In the genomic region with DNA sequence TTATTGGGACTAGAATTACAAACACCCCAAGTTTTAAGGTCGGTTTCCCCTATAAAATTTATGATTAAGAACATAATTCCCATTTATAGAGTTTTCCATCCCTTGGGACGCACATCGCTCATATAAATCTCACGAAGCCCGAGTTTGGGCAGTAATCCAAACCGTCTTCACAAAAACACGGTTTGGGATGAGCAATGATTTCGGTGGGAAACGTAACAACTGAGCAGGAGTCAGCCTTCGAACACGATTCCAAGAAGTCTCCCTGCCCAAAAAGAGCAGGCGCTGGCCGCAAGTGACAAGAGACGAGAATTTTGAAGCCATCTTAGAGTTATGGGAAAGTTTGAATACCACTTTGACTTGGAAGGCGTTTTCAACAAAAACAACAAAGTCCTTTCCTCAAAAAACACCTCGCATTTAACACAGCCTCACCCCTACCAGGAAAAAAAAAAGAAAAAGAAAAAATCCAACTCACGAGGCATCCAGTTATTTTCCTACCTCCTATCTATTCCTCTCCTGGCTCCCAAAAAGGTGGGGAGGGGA, we compare ENCODE assay signal across 8 cellular contexts. TPM values are rescaled to one million over a fixed set of nuclear protein-coding genes. Genes with fewer than 3 reads are reported as not detected.
DNase-seq lines count a peak whose midpoint lies in the region; ATAC-seq, FAIRE-seq and TF ChIP-seq lines count a peak whose summit lies in the region.

No MANE protein-coding gene starts in this region.

- H3K9me3 ChIP-seq in A673 (ENCODE audit: low read depth, low read length, poor library complexity, severe bottlenecking) (no peaks in the 10 kb centered on the region), HAP-1 (no peaks in the 10 kb centered on the region), adrenal gland (replicated peaks in 1 of 3) (no peaks in the 10 kb centered on the region), keratinocyte (ENCODE audit: control insufficient read depth, low read depth, low read length) (no peaks in the 10 kb centered on the region)

- H3K27ac ChIP-seq in A673 (ENCODE audit: low read depth, low read length, poor library complexity, severe bottlenecking) (peak overlapping the region; percentile 97), adrenal gland (peak overlapping the region; percentile 43 to 98 (median 85)), keratinocyte (ENCODE audit: control insufficient read depth, insufficient read depth, low read length) (peak overlapping the region; percentile 85)

- peak overlapping the region; percentile 89 for H3K4me2 ChIP-seq in keratinocyte (ENCODE audit: control insufficient read depth, extremely low read depth, insufficient read depth, low read depth, low read length)

- no peak for ATAC-seq in stimulated activated naive CD8-positive, alpha-beta T cell treated with anti-CD3 and anti-CD28 coated beads, Interleukin-15, amount 100 ng/mL, for 72 hours

- POLR2A ChIA-PET in A673 (lab: Charles Lee; ENCODE audit: low non-redundant PET), result no interaction called here

- peaks cover 7% of the 10 kb centered on the region for H3K4me1 ChIP-seq in A673 (ENCODE audit: insufficient read depth, low read length, poor library complexity, severe bottlenecking)
- H3K4me1 ChIP-seq in HAP-1, result peaks cover 34% of the 10 kb centered on the region
- peaks cover 21 to 28% of the 10 kb centered on the region in 2 donors for H3K4me1 ChIP-seq in adrenal gland (replicated peaks in 1 of 2)
- peaks cover 10% of the 10 kb centered on the region for H3K4me1 ChIP-seq in keratinocyte (ENCODE audit: control insufficient read depth, extremely low read depth, insufficient read depth, low read length)

- peak overlapping the region; percentile 94 for H3K9ac ChIP-seq in keratinocyte (ENCODE audit: control insufficient read depth, extremely low read depth, insufficient read depth, low read length)

- H3K36me3 ChIP-seq in A673 (ENCODE audit: insufficient read depth, low read length, poor library complexity, severe bottlenecking) (peaks cover 16% of the 10 kb centered on the region), HAP-1 (replicated peaks) (peaks cover 27% of the 10 kb centered on the region), adrenal gland (replicated peaks in 1 of 2) (peaks cover 0 to 5% of the 10 kb centered on the region in 2 donors), keratinocyte (ENCODE audit: control insufficient read depth in 2 of 2, extremely low read depth in 1 of 2, insufficient read depth in 2 of 2, low read length in 2 of 2) (peaks cover 1 to 3% of the 10 kb centered on the region in 2 experiments)

- H4K20me1 ChIP-seq in keratinocyte (ENCODE audit: control insufficient read depth, extremely low read depth, insufficient read depth, low read length), result no peaks in the 10 kb centered on the region

- H3K9me3 Mint-ChIP-seq in stimulated activated naive CD8-positive, alpha-beta T cell treated with anti-CD3 and anti-CD28 coated beads, Interleukin-15, amount 100 ng/mL, for 72 hours, result no peaks in the 10 kb centered on the region

- in situ Hi-C loops in HAP-1 (cut with MboI; ENCODE audit: low sequenced_read_pairs), result no loop called here

- TF ChIP-seq POLR2A in adrenal gland (IDR thresholded peaks at IDR 0.05), result peak in 1 of 2 donors; percentile 32

- WGBS in adrenal gland, 4 donors, result 10 to 26% (median 14%) methylated on average over 17 of the region's 17 CpGs

- peak; percentile 63 for DNase-seq in A673 (ENCODE audit: low spot score)
- DNase-seq in HAP-1 (ENCODE audit: low spot score in 2 of 2), result peak in 1 of 2 experiments; percentile 26
- peak; percentile 46 to 72 (median 55) for DNase-seq in adrenal gland
- DNase-seq in keratinocyte (ENCODE audit: low read depth, low spot score), result no peak
- DNase-seq in stimulated activated naive CD8-positive, alpha-beta T cell treated with anti-CD3 and anti-CD28 coated beads, Interleukin-15, amount 100 ng/mL, for 72 hours, result no peak
- no peak for DNase-seq in NCI-H128 (lab: John Stamatoyannopoulos, UW; ENCODE audit: unreplicated experiment)
- no peak for DNase-seq in RPMI8226
- DNase-seq in mesenteric fat pad (ENCODE audit: low spot score), result no peak

- H3K4me1 Mint-ChIP-seq in stimulated activated naive CD8-positive, alpha-beta T cell treated with anti-CD3 and anti-CD28 coated beads, Interleukin-15, amount 100 ng/mL, for 72 hours, result peaks cover 57% of the 10 kb centered on the region

- peak overlapping the region; percentile 92 to 95 for H3K27ac Mint-ChIP-seq in stimulated activated naive CD8-positive, alpha-beta T cell treated with anti-CD3 and anti-CD28 coated beads, Interleukin-15, amount 100 ng/mL, for 72 hours

- dilution Hi-C loops in keratinocyte (cut with MboI; ENCODE audit: extremely low pct_ligation_motif_present, low sequenced_read_pairs), result no loop called here

- H3K27me3 Mint-ChIP-seq in stimulated activated naive CD8-positive, alpha-beta T cell treated with anti-CD3 and anti-CD28 coated beads, Interleukin-15, amount 100 ng/mL, for 72 hours, result no peaks in the 10 kb centered on the region

- no peak for TF ChIP-seq CTCF in A673 (conservative IDR thresholded peaks at IDR 0.05; ENCODE audit: low read depth, low read length)
- TF ChIP-seq CTCF in adrenal gland (IDR thresholded peaks at IDR 0.05), result no peak
- no peak for TF ChIP-seq CTCF in keratinocyte (optimal IDR thresholded peaks at IDR 0.05 in 1 of 3, IDR thresholded peaks at IDR 0.05 in 1 of 3, conservative IDR thresholded peaks at IDR 0.05 in 1 of 3; ENCODE audit: extremely low read depth in 1 of 3, insufficient read depth in 2 of 3, low read length in 3 of 3)

- intact Hi-C loops in A673 (cut with micrococcal nuclease; ENCODE audit: unreplicated experiment), result no loop called here
- intact Hi-C loops in adrenal gland (cut with DNase I), result no loop called here

- no peak for FAIRE-seq in keratinocyte (lab: Jason Lieb, UNC)

- peak overlapping the region; percentile 71 for H3K4me3 ChIP-seq in A673 (ENCODE audit: low read depth, low read length, poor library complexity, severe bottlenecking)
- H3K4me3 ChIP-seq in HAP-1, result peak overlapping the region; percentile 47
- H3K4me3 ChIP-seq in adrenal gland, result peak overlapping the region in 2 of 4 donors; percentile 62 to 96
- H3K4me3 ChIP-seq in keratinocyte (ENCODE audit: control insufficient read depth in 2 of 3, extremely low read depth in 1 of 3, insufficient read depth in 2 of 3, low read depth in 1 of 3, low read length in 3 of 3), result peak overlapping the region; percentile 58 to 87 (median 80)

- peak overlapping the region; percentile 75 to 81 for H3K4me3 Mint-ChIP-seq in stimulated activated naive CD8-positive, alpha-beta T cell treated with anti-CD3 and anti-CD28 coated beads, Interleukin-15, amount 100 ng/mL, for 72 hours

- peaks cover 33% of the 10 kb centered on the region for H3K79me2 ChIP-seq in keratinocyte (ENCODE audit: control insufficient read depth, insufficient read depth, low read length)

- peaks cover 2% of the 10 kb centered on the region for H3K9me1 ChIP-seq in keratinocyte (ENCODE audit: control insufficient read depth, extremely low read depth, insufficient read depth, low read length)

- TSS peak; percentile 60 for BruUV-seq in A673 (replicated peaks; lab: Mats Ljungman, UMichigan)

- peak overlapping the region; percentile 32 for H2AFZ ChIP-seq in keratinocyte (ENCODE audit: control insufficient read depth, low read length)

- CTCF ChIA-PET in A673 (lab: Charles Lee), result no interaction called here

- H3K27me3 ChIP-seq in A673 (replicated peaks; ENCODE audit: insufficient read depth, low read depth, low read length, poor library complexity) (no peaks in the 10 kb centered on the region), HAP-1 (ENCODE audit: low read depth) (no peaks in the 10 kb centered on the region), adrenal gland (no peaks in the 10 kb centered on the region), keratinocyte (ENCODE audit: control insufficient read depth, extremely low read depth, insufficient read depth, low read length) (peaks cover 6% of the 10 kb centered on the region)

RNA-seq across cellular contexts. Expression of gene SEPHS1, which starts 1.7 kb away (rescaled TPM):
- 111 and 124 TPM in 2 replicates for total RNA-seq in A673 (2021)
- total RNA-seq in adrenal gland, result 10 to 100 TPM; 25.3 to 76.0 (median 46.1) TPM
- polyA plus RNA-seq in adrenal gland, result 10 to 100 TPM; 24.5 to 91.1 (median 30.0) TPM
- 41.4 to 65.4 TPM (median 48.2 TPM) in 3 replicates for polyA plus RNA-seq in keratinocyte
- polyA plus RNA-seq in keratinocyte (2011; ENCODE audit: low read depth), result 27.7 TPM
- 26.8 and 38.6 TPM in 2 replicates for polyA plus RNA-seq in keratinocyte (2011; cell fraction: cytosol; rRNA removed)
- 28.6 and 35.6 TPM in 2 replicates for polyA plus RNA-seq in keratinocyte (2011; cell fraction: nucleus; rRNA removed)
- 16.8 and 37.1 TPM in 2 replicates for polyA plus RNA-seq in keratinocyte (2012; ENCODE audit: low replicate concordance)
- 18.8 to 54.0 TPM (median 35.2 TPM) in 3 replicates for polyA minus RNA-seq in keratinocyte
- 16.1 TPM for polyA minus RNA-seq in keratinocyte (2011; cell fraction: cytosol; rRNA and poly(A)+ RNA removed)
- 11.1 and 22.8 TPM in 2 replicates for polyA minus RNA-seq in keratinocyte (2011; cell fraction: nucleus; rRNA and poly(A)+ RNA removed)
- 38.0 TPM for total RNA-seq in mesenteric fat pad

RNA-seq across cellular contexts. Expression of gene PHYH, which starts 46.5 kb away (rescaled TPM):
- 5.1 and 8.6 TPM in 2 replicates for total RNA-seq in A673 (2021)
- total RNA-seq in adrenal gland, result 100 to 1,000 TPM in 1 of 8 donors, 10 to 100 TPM in 7; 62.2 to 101 (median 71.6) TPM
- polyA plus RNA-seq in adrenal gland, result 100 to 1,000 TPM in 1 of 3 donors, 10 to 100 TPM in 2; 44.2 to 140 (median 60.5) TPM
- 10.9 to 11.5 TPM (median 10.9 TPM) in 3 replicates for polyA plus RNA-seq in keratinocyte
- polyA plus RNA-seq in keratinocyte (2011; ENCODE audit: low read depth), result 2.4 TPM
- 13.2 and 20.6 TPM in 2 replicates for polyA plus RNA-seq in keratinocyte (2011; cell fraction: cytosol; rRNA removed)
- polyA plus RNA-seq in keratinocyte (2011; cell fraction: nucleus; rRNA removed), result 9.0 and 9.8 TPM in 2 replicates
- polyA plus RNA-seq in keratinocyte (2012; ENCODE audit: low replicate concordance), result 9.7 and 12.3 TPM in 2 replicates
- polyA minus RNA-seq in keratinocyte, result 2.7 to 5.3 TPM (median 4.4 TPM) in 3 replicates
- polyA minus RNA-seq in keratinocyte (2011; cell fraction: cytosol; rRNA and poly(A)+ RNA removed), result 2.5 TPM
- 1.3 and 1.8 TPM in 2 replicates for polyA minus RNA-seq in keratinocyte (2011; cell fraction: nucleus; rRNA and poly(A)+ RNA removed)
- total RNA-seq in mesenteric fat pad, result 44.1 TPM

Comparison
In these comparisons a context has a peak if more than half of its experiments do, and no peak if none do; other contexts are left out.
1. DNase-seq: peak in A673 (single experiment) and adrenal gland (7 of 7); none in keratinocyte (single experiment), stimulated activated naive CD8-positive, alpha-beta T cell treated with anti-CD3 and anti-CD28 coated beads, Interleukin-15, amount 100 ng/mL, for 72 hours (0 of 2), NCI-H128 (single experiment), RPMI8226 (single experiment) and mesenteric fat pad (single experiment).
2. Peak in every context shown above with its lines, with median percentiles within 50 percentile points of each other: H3K27ac ChIP-seq.